ENCODE assay signal across 2 cellular contexts in the genomic region with DNA sequence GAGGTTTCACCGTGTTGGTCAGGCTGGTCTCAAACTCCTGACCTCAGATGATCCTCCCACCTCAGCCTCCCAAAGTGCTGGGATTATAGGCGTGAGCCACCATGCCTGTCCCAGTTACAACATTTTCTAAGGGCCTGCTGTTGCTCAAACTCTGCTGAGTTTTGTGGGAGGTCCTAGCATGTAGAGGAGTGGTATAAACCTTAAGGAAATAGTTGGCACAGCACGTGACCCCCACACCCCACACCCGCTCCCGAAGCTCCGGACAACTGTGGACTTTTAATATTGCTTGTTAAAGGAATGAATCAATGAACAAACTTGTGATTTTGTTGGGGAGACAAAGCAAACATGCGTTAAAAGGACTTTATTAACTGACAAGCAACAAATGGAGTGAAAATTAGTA.
TF ChIP-seq lines count a peak whose summit lies in the region.

No MANE protein-coding gene starts in this region.

TF ChIP-seq in endothelial cell of umbilical vein, 7 proteins besides CTCF, POLR2A, EP300 and RAD21:
- no peak for TF ChIP-seq EZH2 (IDR thresholded peaks at IDR 0.05; ENCODE audit: borderline replicate concordance, low read depth, low read length, severe bottlenecking)
- TF ChIP-seq, protein P1, sequence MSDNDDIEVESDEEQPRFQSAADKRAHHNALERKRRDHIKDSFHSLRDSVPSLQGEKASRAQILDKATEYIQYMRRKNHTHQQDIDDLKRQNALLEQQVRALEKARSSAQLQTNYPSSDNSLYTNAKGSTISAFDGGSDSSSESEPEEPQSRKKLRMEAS (IDR thresholded peaks at IDR 0.05; ENCODE audit: insufficient read depth, insufficient read length): no peak
- TF ChIP-seq MYC (IDR thresholded peaks at IDR 0.05; ENCODE audit: low read depth, low read length): no peak
- no peak for TF ChIP-seq GATA2 (IDR thresholded peaks at IDR 0.05; ENCODE audit: insufficient read depth, insufficient read length, low read depth, low read length)
- no peak for TF ChIP-seq JUN (IDR thresholded peaks at IDR 0.05; ENCODE audit: borderline replicate concordance, insufficient read depth, insufficient read length, low read depth)
- TF ChIP-seq FOS (IDR thresholded peaks at IDR 0.05; ENCODE audit: borderline replicate concordance, insufficient read depth, low read length): no peak
- TF ChIP-seq POLR2AphosphoS5 (IDR thresholded peaks at IDR 0.05; ENCODE audit: insufficient read depth, low read depth, low read length): no peak

TF ChIP-seq in GM23338, 12 proteins besides CTCF, POLR2A, EP300 and RAD21:
- TF ChIP-seq STAT1 (IDR thresholded peaks at IDR 0.05; ENCODE audit: unreplicated experiment): no peak
- TF ChIP-seq JUNB (IDR thresholded peaks at IDR 0.05; ENCODE audit: unreplicated experiment): no peak
- TF ChIP-seq EZH2phosphoT487 (IDR thresholded peaks at IDR 0.05; ENCODE audit: unreplicated experiment): no peak
- TF ChIP-seq, protein P2, sequence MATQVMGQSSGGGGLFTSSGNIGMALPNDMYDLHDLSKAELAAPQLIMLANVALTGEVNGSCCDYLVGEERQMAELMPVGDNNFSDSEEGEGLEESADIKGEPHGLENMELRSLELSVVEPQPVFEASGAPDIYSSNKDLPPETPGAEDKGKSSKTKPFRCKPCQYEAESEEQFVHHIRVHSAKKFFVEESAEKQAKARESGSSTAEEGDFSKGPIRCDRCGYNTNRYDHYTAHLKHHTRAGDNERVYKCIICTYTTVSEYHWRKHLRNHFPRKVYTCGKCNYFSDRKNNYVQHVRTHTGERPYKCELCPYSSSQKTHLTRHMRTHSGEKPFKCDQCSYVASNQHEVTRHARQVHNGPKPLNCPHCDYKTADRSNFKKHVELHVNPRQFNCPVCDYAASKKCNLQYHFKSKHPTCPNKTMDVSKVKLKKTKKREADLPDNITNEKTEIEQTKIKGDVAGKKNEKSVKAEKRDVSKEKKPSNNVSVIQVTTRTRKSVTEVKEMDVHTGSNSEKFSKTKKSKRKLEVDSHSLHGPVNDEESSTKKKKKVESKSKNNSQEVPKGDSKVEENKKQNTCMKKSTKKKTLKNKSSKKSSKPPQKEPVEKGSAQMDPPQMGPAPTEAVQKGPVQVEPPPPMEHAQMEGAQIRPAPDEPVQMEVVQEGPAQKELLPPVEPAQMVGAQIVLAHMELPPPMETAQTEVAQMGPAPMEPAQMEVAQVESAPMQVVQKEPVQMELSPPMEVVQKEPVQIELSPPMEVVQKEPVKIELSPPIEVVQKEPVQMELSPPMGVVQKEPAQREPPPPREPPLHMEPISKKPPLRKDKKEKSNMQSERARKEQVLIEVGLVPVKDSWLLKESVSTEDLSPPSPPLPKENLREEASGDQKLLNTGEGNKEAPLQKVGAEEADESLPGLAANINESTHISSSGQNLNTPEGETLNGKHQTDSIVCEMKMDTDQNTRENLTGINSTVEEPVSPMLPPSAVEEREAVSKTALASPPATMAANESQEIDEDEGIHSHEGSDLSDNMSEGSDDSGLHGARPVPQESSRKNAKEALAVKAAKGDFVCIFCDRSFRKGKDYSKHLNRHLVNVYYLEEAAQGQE (IDR thresholded peaks at IDR 0.05; ENCODE audit: unreplicated experiment): no peak
- TF ChIP-seq, protein P3, sequence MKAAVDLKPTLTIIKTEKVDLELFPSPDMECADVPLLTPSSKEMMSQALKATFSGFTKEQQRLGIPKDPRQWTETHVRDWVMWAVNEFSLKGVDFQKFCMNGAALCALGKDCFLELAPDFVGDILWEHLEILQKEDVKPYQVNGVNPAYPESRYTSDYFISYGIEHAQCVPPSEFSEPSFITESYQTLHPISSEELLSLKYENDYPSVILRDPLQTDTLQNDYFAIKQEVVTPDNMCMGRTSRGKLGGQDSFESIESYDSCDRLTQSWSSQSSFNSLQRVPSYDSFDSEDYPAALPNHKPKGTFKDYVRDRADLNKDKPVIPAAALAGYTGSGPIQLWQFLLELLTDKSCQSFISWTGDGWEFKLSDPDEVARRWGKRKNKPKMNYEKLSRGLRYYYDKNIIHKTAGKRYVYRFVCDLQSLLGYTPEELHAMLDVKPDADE (IDR thresholded peaks at IDR 0.05): no peak
- no peak for TF ChIP-seq ZNF331 (CRISPR knock-in tag; IDR thresholded peaks at IDR 0.05; ENCODE audit: low read depth)
- TF ChIP-seq POLR2AphosphoS5 (IDR thresholded peaks at IDR 0.05; ENCODE audit: low read depth): no peak
- TF ChIP-seq NANOG (IDR thresholded peaks at IDR 0.05; ENCODE audit: borderline replicate concordance): no peak
- no peak for TF ChIP-seq EZH2 (IDR thresholded peaks at IDR 0.05; ENCODE audit: low read depth, unreplicated experiment)
- no peak for TF ChIP-seq ZNF114 (CRISPR knock-in tag; IDR thresholded peaks at IDR 0.05)
- TF ChIP-seq CREB1 (CRISPR knock-in tag; IDR thresholded peaks at IDR 0.05; ENCODE audit: low read depth): no peak
- TF ChIP-seq, protein P4, sequence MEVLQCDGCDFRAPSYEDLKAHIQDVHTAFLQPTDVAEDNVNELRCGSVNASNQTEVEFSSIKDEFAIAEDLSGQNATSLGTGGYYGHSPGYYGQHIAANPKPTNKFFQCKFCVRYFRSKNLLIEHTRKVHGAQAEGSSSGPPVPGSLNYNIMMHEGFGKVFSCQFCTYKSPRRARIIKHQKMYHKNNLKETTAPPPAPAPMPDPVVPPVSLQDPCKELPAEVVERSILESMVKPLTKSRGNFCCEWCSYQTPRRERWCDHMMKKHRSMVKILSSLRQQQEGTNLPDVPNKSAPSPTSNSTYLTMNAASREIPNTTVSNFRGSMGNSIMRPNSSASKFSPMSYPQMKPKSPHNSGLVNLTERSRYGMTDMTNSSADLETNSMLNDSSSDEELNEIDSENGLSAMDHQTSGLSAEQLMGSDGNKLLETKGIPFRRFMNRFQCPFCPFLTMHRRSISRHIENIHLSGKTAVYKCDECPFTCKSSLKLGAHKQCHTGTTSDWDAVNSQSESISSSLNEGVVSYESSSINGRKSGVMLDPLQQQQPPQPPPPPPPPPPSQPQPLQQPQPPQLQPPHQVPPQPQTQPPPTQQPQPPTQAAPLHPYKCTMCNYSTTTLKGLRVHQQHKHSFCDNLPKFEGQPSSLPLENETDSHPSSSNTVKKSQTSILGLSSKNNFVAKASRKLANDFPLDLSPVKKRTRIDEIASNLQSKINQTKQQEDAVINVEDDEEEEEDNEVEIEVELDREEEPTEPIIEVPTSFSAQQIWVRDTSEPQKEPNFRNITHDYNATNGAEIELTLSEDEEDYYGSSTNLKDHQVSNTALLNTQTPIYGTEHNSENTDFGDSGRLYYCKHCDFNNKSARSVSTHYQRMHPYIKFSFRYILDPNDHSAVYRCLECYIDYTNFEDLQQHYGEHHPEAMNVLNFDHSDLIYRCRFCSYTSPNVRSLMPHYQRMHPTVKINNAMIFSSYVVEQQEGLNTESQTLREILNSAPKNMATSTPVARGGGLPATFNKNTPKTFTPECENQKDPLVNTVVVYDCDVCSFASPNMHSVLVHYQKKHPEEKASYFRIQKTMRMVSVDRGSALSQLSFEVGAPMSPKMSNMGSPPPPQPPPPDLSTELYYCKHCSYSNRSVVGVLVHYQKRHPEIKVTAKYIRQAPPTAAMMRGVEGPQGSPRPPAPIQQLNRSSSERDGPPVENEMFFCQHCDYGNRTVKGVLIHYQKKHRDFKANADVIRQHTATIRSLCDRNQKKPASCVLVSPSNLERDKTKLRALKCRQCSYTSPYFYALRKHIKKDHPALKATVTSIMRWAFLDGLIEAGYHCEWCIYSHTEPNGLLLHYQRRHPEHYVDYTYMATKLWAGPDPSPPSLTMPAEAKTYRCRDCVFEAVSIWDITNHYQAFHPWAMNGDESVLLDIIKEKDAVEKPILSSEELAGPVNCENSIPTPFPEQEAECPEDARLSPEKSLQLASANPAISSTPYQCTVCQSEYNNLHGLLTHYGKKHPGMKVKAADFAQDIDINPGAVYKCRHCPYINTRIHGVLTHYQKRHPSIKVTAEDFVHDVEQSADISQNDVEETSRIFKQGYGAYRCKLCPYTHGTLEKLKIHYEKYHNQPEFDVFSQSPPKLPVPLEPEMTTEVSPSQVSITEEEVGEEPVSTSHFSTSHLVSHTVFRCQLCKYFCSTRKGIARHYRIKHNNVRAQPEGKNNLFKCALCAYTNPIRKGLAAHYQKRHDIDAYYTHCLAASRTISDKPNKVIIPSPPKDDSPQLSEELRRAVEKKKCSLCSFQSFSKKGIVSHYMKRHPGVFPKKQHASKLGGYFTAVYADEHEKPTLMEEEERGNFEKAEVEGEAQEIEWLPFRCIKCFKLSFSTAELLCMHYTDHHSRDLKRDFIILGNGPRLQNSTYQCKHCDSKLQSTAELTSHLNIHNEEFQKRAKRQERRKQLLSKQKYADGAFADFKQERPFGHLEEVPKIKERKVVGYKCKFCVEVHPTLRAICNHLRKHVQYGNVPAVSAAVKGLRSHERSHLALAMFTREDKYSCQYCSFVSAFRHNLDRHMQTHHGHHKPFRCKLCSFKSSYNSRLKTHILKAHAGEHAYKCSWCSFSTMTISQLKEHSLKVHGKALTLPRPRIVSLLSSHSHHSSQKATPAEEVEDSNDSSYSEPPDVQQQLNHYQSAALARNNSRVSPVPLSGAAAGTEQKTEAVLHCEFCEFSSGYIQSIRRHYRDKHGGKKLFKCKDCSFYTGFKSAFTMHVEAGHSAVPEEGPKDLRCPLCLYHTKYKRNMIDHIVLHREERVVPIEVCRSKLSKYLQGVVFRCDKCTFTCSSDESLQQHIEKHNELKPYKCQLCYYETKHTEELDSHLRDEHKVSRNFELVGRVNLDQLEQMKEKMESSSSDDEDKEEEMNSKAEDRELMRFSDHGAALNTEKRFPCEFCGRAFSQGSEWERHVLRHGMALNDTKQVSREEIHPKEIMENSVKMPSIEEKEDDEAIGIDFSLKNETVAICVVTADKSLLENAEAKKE (CRISPR knock-in tag; IDR thresholded peaks at IDR 0.05): no peak
TF ChIP-seq in GM23338: peak in this region for 0.
